Comparison of ENCODE assay signal across 1 cellular context in the genomic region with DNA sequence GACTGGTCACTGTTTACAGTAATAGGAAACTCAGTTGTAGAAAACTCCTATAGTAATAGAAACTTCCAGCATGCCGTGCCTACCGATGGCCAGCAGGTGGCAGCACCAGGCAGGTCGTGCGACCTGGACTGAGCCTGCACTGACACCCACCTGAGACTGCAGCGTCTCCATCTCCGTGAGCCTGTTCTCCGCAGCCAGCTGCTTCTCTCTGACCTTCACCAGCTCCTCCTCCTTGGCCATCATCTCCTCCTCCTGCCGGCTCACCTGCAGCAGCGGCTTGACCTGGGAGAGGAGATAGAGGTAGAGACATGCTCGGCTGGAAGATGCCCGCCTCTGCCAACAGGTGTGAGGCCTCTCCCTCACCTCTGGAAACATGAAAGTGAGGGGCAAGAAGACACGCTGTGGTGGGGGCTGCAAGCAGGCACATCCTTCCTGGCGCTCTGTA.
A peak's percentile ranks its signal among the peaks of the same experiment; 100 is the strongest.
TF ChIP-seq lines count a peak whose summit lies in the region.

No MANE protein-coding gene starts in this region.

TF ChIP-seq in HepG2, 621 proteins besides CTCF, POLR2A, EP300 and RAD21 (continued from another document and continues in another):
- peak; percentile 68 for TF ChIP-seq ZNF687 (CRISPR knock-in tag; IDR thresholded peaks at IDR 0.05)
- TF ChIP-seq, protein P1, sequence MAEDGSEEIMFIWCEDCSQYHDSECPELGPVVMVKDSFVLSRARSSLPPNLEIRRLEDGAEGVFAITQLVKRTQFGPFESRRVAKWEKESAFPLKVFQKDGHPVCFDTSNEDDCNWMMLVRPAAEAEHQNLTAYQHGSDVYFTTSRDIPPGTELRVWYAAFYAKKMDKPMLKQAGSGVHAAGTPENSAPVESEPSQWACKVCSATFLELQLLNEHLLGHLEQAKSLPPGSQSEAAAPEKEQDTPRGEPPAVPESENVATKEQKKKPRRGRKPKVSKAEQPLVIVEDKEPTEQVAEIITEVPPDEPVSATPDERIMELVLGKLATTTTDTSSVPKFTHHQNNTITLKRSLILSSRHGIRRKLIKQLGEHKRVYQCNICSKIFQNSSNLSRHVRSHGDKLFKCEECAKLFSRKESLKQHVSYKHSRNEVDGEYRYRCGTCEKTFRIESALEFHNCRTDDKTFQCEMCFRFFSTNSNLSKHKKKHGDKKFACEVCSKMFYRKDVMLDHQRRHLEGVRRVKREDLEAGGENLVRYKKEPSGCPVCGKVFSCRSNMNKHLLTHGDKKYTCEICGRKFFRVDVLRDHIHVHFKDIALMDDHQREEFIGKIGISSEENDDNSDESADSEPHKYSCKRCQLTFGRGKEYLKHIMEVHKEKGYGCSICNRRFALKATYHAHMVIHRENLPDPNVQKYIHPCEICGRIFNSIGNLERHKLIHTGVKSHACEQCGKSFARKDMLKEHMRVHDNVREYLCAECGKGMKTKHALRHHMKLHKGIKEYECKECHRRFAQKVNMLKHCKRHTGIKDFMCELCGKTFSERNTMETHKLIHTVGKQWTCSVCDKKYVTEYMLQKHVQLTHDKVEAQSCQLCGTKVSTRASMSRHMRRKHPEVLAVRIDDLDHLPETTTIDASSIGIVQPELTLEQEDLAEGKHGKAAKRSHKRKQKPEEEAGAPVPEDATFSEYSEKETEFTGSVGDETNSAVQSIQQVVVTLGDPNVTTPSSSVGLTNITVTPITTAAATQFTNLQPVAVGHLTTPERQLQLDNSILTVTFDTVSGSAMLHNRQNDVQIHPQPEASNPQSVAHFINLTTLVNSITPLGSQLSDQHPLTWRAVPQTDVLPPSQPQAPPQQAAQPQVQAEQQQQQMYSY (CRISPR knock-in tag; IDR thresholded peaks at IDR 0.05): no peak
- no peak for TF ChIP-seq ZSCAN22 (CRISPR knock-in tag; IDR thresholded peaks at IDR 0.05)
- no peak for TF ChIP-seq ZNF253 (CRISPR knock-in tag; IDR thresholded peaks at IDR 0.05; ENCODE audit: borderline replicate concordance)
- TF ChIP-seq, protein P2, sequence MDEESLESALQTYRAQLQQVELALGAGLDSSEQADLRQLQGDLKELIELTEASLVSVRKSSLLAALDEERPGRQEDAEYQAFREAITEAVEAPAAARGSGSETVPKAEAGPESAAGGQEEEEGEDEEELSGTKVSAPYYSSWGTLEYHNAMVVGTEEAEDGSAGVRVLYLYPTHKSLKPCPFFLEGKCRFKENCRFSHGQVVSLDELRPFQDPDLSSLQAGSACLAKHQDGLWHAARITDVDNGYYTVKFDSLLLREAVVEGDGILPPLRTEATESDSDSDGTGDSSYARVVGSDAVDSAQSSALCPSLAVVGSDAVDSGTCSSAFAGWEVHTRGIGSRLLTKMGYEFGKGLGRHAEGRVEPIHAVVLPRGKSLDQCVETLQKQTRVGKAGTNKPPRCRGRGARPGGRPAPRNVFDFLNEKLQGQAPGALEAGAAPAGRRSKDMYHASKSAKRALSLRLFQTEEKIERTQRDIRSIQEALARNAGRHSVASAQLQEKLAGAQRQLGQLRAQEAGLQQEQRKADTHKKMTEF (CRISPR knock-in tag; IDR thresholded peaks at IDR 0.05): peak; percentile 38; the same call in 1 of the 2 replicates
- no peak for TF ChIP-seq ZNF205 (CRISPR knock-in tag; IDR thresholded peaks at IDR 0.05)
- no peak for TF ChIP-seq ZMYM3 (CRISPR knock-in tag; IDR thresholded peaks at IDR 0.05)
- TF ChIP-seq, protein P3, sequence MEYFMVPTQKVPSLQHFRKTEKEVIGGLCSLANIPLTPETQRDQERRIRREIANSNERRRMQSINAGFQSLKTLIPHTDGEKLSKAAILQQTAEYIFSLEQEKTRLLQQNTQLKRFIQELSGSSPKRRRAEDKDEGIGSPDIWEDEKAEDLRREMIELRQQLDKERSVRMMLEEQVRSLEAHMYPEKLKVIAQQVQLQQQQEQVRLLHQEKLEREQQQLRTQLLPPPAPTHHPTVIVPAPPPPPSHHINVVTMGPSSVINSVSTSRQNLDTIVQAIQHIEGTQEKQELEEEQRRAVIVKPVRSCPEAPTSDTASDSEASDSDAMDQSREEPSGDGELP (IDR thresholded peaks at IDR 0.05; ENCODE audit: borderline replicate concordance, low read depth): peak; percentile 37; the same call in 1 of the 2 replicates
- no peak for TF ChIP-seq MTA3 (CRISPR knock-in tag; IDR thresholded peaks at IDR 0.05)
- 0 out of 2 replicates have a peak, but pooled peaks have one; percentile 38 for TF ChIP-seq RXRA (CRISPR knock-in tag; IDR thresholded peaks at IDR 0.05)
- TF ChIP-seq, protein P4, sequence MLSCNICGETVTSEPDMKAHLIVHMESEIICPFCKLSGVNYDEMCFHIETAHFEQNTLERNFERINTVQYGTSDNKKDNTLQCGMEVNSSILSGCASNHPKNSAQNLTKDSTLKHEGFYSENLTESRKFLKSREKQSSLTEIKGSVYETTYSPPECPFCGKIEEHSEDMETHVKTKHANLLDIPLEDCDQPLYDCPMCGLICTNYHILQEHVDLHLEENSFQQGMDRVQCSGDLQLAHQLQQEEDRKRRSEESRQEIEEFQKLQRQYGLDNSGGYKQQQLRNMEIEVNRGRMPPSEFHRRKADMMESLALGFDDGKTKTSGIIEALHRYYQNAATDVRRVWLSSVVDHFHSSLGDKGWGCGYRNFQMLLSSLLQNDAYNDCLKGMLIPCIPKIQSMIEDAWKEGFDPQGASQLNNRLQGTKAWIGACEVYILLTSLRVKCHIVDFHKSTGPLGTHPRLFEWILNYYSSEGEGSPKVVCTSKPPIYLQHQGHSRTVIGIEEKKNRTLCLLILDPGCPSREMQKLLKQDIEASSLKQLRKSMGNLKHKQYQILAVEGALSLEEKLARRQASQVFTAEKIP (CRISPR knock-in tag; IDR thresholded peaks at IDR 0.05; ENCODE audit: borderline replicate concordance): no peak
- no peak for TF ChIP-seq KLF9 (CRISPR knock-in tag; IDR thresholded peaks at IDR 0.05; ENCODE audit: low read depth)
- peak; percentile 44; the same call in 1 of the 2 replicates for TF ChIP-seq ZNF768 (CRISPR knock-in tag; IDR thresholded peaks at IDR 0.05)
- TF ChIP-seq RBAK (CRISPR knock-in tag; IDR thresholded peaks at IDR 0.05): no peak
- TF ChIP-seq ZNF574 (CRISPR knock-in tag; IDR thresholded peaks at IDR 0.05): no peak
- no peak for TF ChIP-seq BCLAF1 (IDR thresholded peaks at IDR 0.05)
- TF ChIP-seq ZNF788 (CRISPR knock-in tag; IDR thresholded peaks at IDR 0.05; ENCODE audit: borderline replicate concordance): 0 out of 2 replicates have a peak, but pooled peaks have one; percentile 19
- TF ChIP-seq PPARG (CRISPR knock-in tag; conservative IDR thresholded peaks at IDR 0.05): no peak
- TF ChIP-seq ZNF354B (CRISPR knock-in tag; IDR thresholded peaks at IDR 0.05): no peak
- TF ChIP-seq ZNF691 (CRISPR knock-in tag; IDR thresholded peaks at IDR 0.05; ENCODE audit: borderline replicate concordance, low read depth): no peak
- no peak for TF ChIP-seq ZNF335 (CRISPR knock-in tag; IDR thresholded peaks at IDR 0.05)
- no peak for TF ChIP-seq EHMT2 (IDR thresholded peaks at IDR 0.05; ENCODE audit: borderline replicate concordance, low read depth, low read length)
- no peak for TF ChIP-seq HMG20B (CRISPR knock-in tag; conservative IDR thresholded peaks at IDR 0.05)
- TF ChIP-seq ATRX (CRISPR knock-in tag; IDR thresholded peaks at IDR 0.05; ENCODE audit: borderline replicate concordance): no peak
- no peak for TF ChIP-seq NFKB2 (CRISPR knock-in tag; IDR thresholded peaks at IDR 0.05; ENCODE audit: borderline replicate concordance)
- no peak for TF ChIP-seq RXRB (CRISPR knock-in tag; IDR thresholded peaks at IDR 0.05; ENCODE audit: borderline replicate concordance)
- TF ChIP-seq ZNF580 (CRISPR knock-in tag; IDR thresholded peaks at IDR 0.05; ENCODE audit: borderline replicate concordance, low read depth): 0 out of 2 replicates have a peak, but pooled peaks have one; percentile 23
- peak; percentile 68 for TF ChIP-seq SMC3 (IDR thresholded peaks at IDR 0.05; ENCODE audit: low read length)
- no peak for TF ChIP-seq RBM39 (IDR thresholded peaks at IDR 0.05; ENCODE audit: low read depth, low read length, poor library complexity, severe bottlenecking)
- no peak for TF ChIP-seq MXI1 (IDR thresholded peaks at IDR 0.05; ENCODE audit: borderline replicate concordance, low read depth, low read length)
- TF ChIP-seq PREB (CRISPR knock-in tag; IDR thresholded peaks at IDR 0.05): no peak
- TF ChIP-seq ZFP36L1 (CRISPR knock-in tag; IDR thresholded peaks at IDR 0.05): no peak
- no peak for TF ChIP-seq ZNF121 (CRISPR knock-in tag; IDR thresholded peaks at IDR 0.05)
- peak; percentile 13; the same call in 1 of the 2 replicates for TF ChIP-seq HDAC2 (CRISPR knock-in tag; IDR thresholded peaks at IDR 0.05)
- TF ChIP-seq HNRNPLL (IDR thresholded peaks at IDR 0.05; ENCODE audit: low read depth, low read length, poor library complexity, severe bottlenecking): no peak
- no peak for TF ChIP-seq NKX3-1 (CRISPR knock-in tag; IDR thresholded peaks at IDR 0.05)
